ENCODE assay signal across 1 cellular context in genomic region chr2:47043142-47043890, GRCh38.
A peak's percentile ranks its signal among the peaks of the same experiment; 100 is the strongest.
TF ChIP-seq lines count a peak whose summit lies in the region.

No MANE protein-coding gene starts in this region.

TF ChIP-seq in HepG2, 621 proteins besides CTCF, POLR2A, EP300 and RAD21 (continued from another document and continues in another):
- peak; percentile 53; the same call in 1 of the 2 replicates for TF ChIP-seq DPF2 (CRISPR knock-in tag; IDR thresholded peaks at IDR 0.05; ENCODE audit: borderline replicate concordance, low read depth)
- peak; percentile 99 for TF ChIP-seq ZNF687 (CRISPR knock-in tag; IDR thresholded peaks at IDR 0.05)
- TF ChIP-seq HNF1A (IDR thresholded peaks at IDR 0.05; ENCODE audit: low read depth) = no peak
- TF ChIP-seq HNF1A (CRISPR knock-in tag; IDR thresholded peaks at IDR 0.05; ENCODE audit: borderline replicate concordance) = 0 out of 2 replicates have a peak, but pooled peaks have one; percentile 32
- no peak for TF ChIP-seq ATF7 (IDR thresholded peaks at IDR 0.05)
- TF ChIP-seq ATF7 (CRISPR knock-in tag; IDR thresholded peaks at IDR 0.05) = 0 out of 2 replicates have a peak, but pooled peaks have one; percentile 7
- TF ChIP-seq HNF4G (IDR thresholded peaks at IDR 0.05; ENCODE audit: borderline replicate concordance, low read depth, low read length) = no peak
- TF ChIP-seq HNF4G (CRISPR knock-in tag; IDR thresholded peaks at IDR 0.05; ENCODE audit: borderline replicate concordance, low read depth) = no peak; the same call in 1 of the 2 replicates
- peak; percentile 53; the same call in 1 of the 2 replicates for TF ChIP-seq GATAD1 (CRISPR knock-in tag; IDR thresholded peaks at IDR 0.05)
- TF ChIP-seq NR2F1 (CRISPR knock-in tag; IDR thresholded peaks at IDR 0.05) = peak; percentile 36 to 48; a peak in 2 of 4 replicates
- peak; percentile 75 for TF ChIP-seq ATF3 (CRISPR knock-in tag; IDR thresholded peaks at IDR 0.05)
- TF ChIP-seq ZHX2 (IDR thresholded peaks at IDR 0.05; ENCODE audit: low read depth) = 0 out of 2 replicates have a peak, but pooled peaks have one; percentile 27
- no peak for TF ChIP-seq ZHX2 (CRISPR knock-in tag; IDR thresholded peaks at IDR 0.05; ENCODE audit: borderline replicate concordance)
- peak; percentile 40; the same call in 1 of the 2 replicates for TF ChIP-seq THAP9 (CRISPR knock-in tag; IDR thresholded peaks at IDR 0.05; ENCODE audit: borderline replicate concordance)
- TF ChIP-seq HOXA3 (CRISPR knock-in tag; IDR thresholded peaks at IDR 0.05) = peak; percentile 70; the same call in 1 of the 2 replicates
- TF ChIP-seq STAT5B (CRISPR knock-in tag; IDR thresholded peaks at IDR 0.05) = no peak
- TF ChIP-seq FOXA1 (IDR thresholded peaks at IDR 0.05) = no peak
- no peak for TF ChIP-seq FOXA1 (CRISPR knock-in tag; IDR thresholded peaks at IDR 0.05)
- TF ChIP-seq MAX (IDR thresholded peaks at IDR 0.05) = peak; percentile 73
- peak; percentile 65; the same call in 1 of the 2 replicates for TF ChIP-seq ZNF142 (CRISPR knock-in tag; IDR thresholded peaks at IDR 0.05)
